ENCODE assay signal across 16 cellular contexts in the genomic region with DNA sequence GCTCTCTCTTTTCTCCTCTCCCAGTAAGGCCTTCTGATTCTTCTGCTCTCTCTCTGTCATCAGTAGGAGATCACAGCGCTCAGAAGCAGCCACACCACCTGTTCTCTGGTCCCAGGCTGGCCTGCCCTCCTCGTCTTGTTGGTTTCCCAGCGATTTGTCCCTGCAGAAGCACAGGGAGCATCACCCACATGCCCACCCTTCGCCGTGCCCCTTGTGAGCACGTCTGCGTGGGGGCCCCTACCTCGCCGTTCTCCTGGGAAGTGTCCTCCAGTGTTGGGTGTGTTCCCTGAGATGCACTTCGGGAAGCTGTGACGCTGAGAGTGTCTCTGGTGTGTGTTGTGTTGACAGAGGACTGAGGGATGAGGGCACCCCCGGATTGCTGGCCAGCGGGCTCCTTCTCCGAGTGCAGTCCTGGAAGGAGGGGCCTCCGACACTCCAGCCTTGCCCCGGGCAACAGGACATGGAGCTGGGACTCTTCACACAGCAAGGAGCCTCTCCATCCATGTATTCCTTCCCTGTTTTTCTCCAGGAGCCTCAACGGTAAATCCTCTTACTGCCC.
"Had no signal": no experiment of that assay in that cellular context is flagged by ENCODE, and none has a peak within 500 bp of the region (broad histone marks: within the 10 kb centered on the region; RNA-seq: fewer than 3 reads in every experiment).

No MANE protein-coding gene starts in this region.

- H3K27ac ChIP-seq: dorsolateral prefrontal cortex, foreskin keratinocyte, left ventricle myocardium inferior, tibial artery had no signal

- DNase-seq: central memory CD4-positive, alpha-beta T cell; cortex of kidney; dorsolateral prefrontal cortex; effector memory CD4-positive, alpha-beta T cell; foreskin keratinocyte; immature natural killer cell; kidney; left cardiac atrium; left ventricle myocardium inferior; mesendoderm; naive thymus-derived CD4-positive, alpha-beta T cell; stimulated activated CD4-positive, alpha-beta T cell treated with anti-CD3 and anti-CD28 coated beads, Interleukin-4, amount 100 ng/mL, for 1 hour had no signal

- H3K36me3 Mint-ChIP-seq: immature natural killer cell; naive thymus-derived CD4-positive, alpha-beta T cell; stimulated activated memory B cell treated with anti-CD40 and anti-IgM and Interleukin-4, amounts not matched to agents 10 μg/mL and 1 μg/mL and 100 μg/mL, for 72 hours had no signal

- H3K4me1 Mint-ChIP-seq: immature natural killer cell; naive thymus-derived CD4-positive, alpha-beta T cell; stimulated activated memory B cell treated with anti-CD40 and anti-IgM and Interleukin-4, amounts not matched to agents 10 μg/mL and 1 μg/mL and 100 μg/mL, for 72 hours had no signal

- H3K4me2 ChIP-seq: smooth muscle cell had no signal

- H3K9me3 Mint-ChIP-seq: immature natural killer cell; stimulated activated memory B cell treated with anti-CD40 and anti-IgM and Interleukin-4, amounts not matched to agents 10 μg/mL and 1 μg/mL and 100 μg/mL, for 72 hours; stimulated activated naive CD8-positive, alpha-beta T cell treated with anti-CD3 and anti-CD28 coated beads, Interleukin-15, Interleukin-2, amounts not matched to agents 100 ng/mL and 50 ng/mL, for 24 hours had no signal

- H3K9me3 ChIP-seq: left ventricle myocardium inferior, tibial artery had no signal

- H3K27me3 ChIP-seq: foreskin keratinocyte had no signal

- H3K4me3 Mint-ChIP-seq: immature natural killer cell; naive thymus-derived CD4-positive, alpha-beta T cell; stimulated activated memory B cell treated with anti-CD40 and anti-IgM and Interleukin-4, amounts not matched to agents 10 μg/mL and 1 μg/mL and 100 μg/mL, for 72 hours; stimulated activated naive CD8-positive, alpha-beta T cell treated with anti-CD3 and anti-CD28 coated beads, Interleukin-15, Interleukin-2, amounts not matched to agents 100 ng/mL and 50 ng/mL, for 24 hours had no signal

- H3K4me1 ChIP-seq: foreskin keratinocyte, left ventricle myocardium inferior, tibial artery had no signal

- H3K27ac Mint-ChIP-seq: immature natural killer cell; naive thymus-derived CD4-positive, alpha-beta T cell; stimulated activated memory B cell treated with anti-CD40 and anti-IgM and Interleukin-4, amounts not matched to agents 10 μg/mL and 1 μg/mL and 100 μg/mL, for 72 hours; stimulated activated naive CD8-positive, alpha-beta T cell treated with anti-CD3 and anti-CD28 coated beads, Interleukin-15, Interleukin-2, amounts not matched to agents 100 ng/mL and 50 ng/mL, for 24 hours had no signal

- ATAC-seq: foreskin keratinocyte; left cardiac atrium; naive thymus-derived CD4-positive, alpha-beta T cell; stimulated activated memory B cell treated with anti-CD40 and anti-IgM and Interleukin-4, amounts not matched to agents 10 μg/mL and 1 μg/mL and 100 μg/mL, for 72 hours had no signal
